8 cellular contexts compared by ENCODE assay signal in the genomic region with DNA sequence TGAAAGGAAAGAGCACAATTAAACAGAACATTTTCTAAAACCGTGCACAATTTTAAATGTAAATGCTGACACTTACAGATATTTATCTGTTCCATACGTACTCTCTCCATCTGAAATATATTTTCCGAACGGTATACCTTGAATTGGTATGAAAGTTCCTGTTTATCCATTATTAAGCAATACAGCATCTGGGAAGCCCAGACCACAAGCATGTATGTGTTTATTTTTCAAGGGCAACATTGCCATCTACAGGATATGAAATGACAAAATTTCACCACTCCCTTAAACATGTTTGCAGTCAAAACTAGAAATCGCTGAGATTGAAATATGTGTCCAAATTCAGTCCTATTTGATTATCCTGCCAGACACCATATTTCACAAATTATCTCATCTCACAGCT.
DNase-seq lines count a peak whose midpoint lies in the region; ATAC-seq and FAIRE-seq lines count a peak whose summit lies in the region.

No MANE protein-coding gene starts in this region.

- no peaks in the 10 kb centered on the region for H3K36me3 Mint-ChIP-seq in activated T-cell treated with anti-CD3 and anti-CD28 coated beads, Interleukin-2, amount 50 U/mL, for 4 hours (ENCODE audit: insufficient read depth)
- no peaks in the 10 kb centered on the region for H3K36me3 Mint-ChIP-seq in T-helper 17 cell (ENCODE audit: low read depth)

- no peak overlapping the region for H3K4me3 Mint-ChIP-seq in activated T-cell treated with anti-CD3 and anti-CD28 coated beads, Interleukin-2, amount 50 U/mL, for 4 hours
- H3K4me3 Mint-ChIP-seq in T-helper 17 cell = no peak overlapping the region

- no peak overlapping the region for H3K27ac Mint-ChIP-seq in T-helper 17 cell

- peak; percentile 3 for DNase-seq in NOMO-1 treated with DMSO at 0.1 percent for 48 hours (lab: John Stamatoyannopoulos, UW; ENCODE audit: unreplicated experiment)
- no peak for DNase-seq in NOMO-1 (lab: John Stamatoyannopoulos, UW; ENCODE audit: unreplicated experiment in 2 of 2)
- DNase-seq in NCI-H2107 (lab: John Stamatoyannopoulos, UW) = peak; percentile 80
- peak; percentile 80 for DNase-seq in amniotic epithelial cell (ENCODE audit: low read depth)
- no peak for DNase-seq in activated T-cell treated with anti-CD3 and anti-CD28 coated beads, Interleukin-2, amount 50 U/mL, for 4 hours
- DNase-seq in T-helper 17 cell = no peak

- peaks cover 5% of the 10 kb centered on the region for H3K9me3 Mint-ChIP-seq in activated T-cell treated with anti-CD3 and anti-CD28 coated beads, Interleukin-2, amount 50 U/mL, for 4 hours

- no peak for ATAC-seq in GM21515 (IDR thresholded peaks at IDR 0.05; ENCODE audit: unreplicated experiment)
- ATAC-seq in activated T-cell treated with anti-CD3 and anti-CD28 coated beads, Interleukin-2, amount 50 U/mL, for 4 hours = no peak
- no peak for ATAC-seq in T-helper 17 cell

- FAIRE-seq in islet of Langerhans (lab: Jason Lieb, UNC) = peak; percentile 99

- no peaks in the 10 kb centered on the region for H3K27me3 Mint-ChIP-seq in activated T-cell treated with anti-CD3 and anti-CD28 coated beads, Interleukin-2, amount 50 U/mL, for 4 hours (ENCODE audit: low read depth)
- H3K27me3 Mint-ChIP-seq in T-helper 17 cell = no peaks in the 10 kb centered on the region

- no peaks in the 10 kb centered on the region for H3K9me3 ChIP-seq in T-helper 17 cell (ENCODE audit: control insufficient read depth, low read length, poor library complexity, severe bottlenecking)

- H3K4me1 Mint-ChIP-seq in activated T-cell treated with anti-CD3 and anti-CD28 coated beads, Interleukin-2, amount 50 U/mL, for 4 hours (ENCODE audit: low read depth) = no peaks in the 10 kb centered on the region
- no peaks in the 10 kb centered on the region for H3K4me1 Mint-ChIP-seq in T-helper 17 cell

Comparison
In these comparisons a context has a peak if more than half of its experiments do, and no peak if none do; other contexts are left out.
1. DNase-seq: peak in NOMO-1 treated with DMSO at 0.1 percent for 48 hours (single experiment), NCI-H2107 (single experiment) and amniotic epithelial cell (single experiment); none in NOMO-1 (0 of 2), activated T-cell treated with anti-CD3 and anti-CD28 coated beads, Interleukin-2, amount 50 U/mL, for 4 hours (single experiment) and T-helper 17 cell (0 of 3).